23 cellular contexts compared by ENCODE assay signal in genomic region chr4:183903021-183903760, GRCh38. TPM values are rescaled to one million over a fixed set of nuclear protein-coding genes. Genes with fewer than 3 reads are reported as not detected.
"Had no signal": no experiment of that assay in that cellular context is flagged by ENCODE, and none has a peak within 500 bp of the region (broad histone marks: within the 10 kb centered on the region; RNA-seq: fewer than 3 reads in every experiment).

No MANE protein-coding gene starts in this region.

- ATAC-seq: activated CD4-positive, alpha-beta T cell treated with anti-CD3 and anti-CD28 coated beads for 36 hours; activated T-cell treated with anti-CD3 and anti-CD28 coated beads, Interleukin-2, amount 50 U/mL, for 72 hours; body of pancreas; effector memory CD8-positive, alpha-beta T cell; foreskin keratinocyte; left colon; natural killer cell; sciatic nerve; stimulated activated effector memory CD8-positive, alpha-beta T cell treated with anti-CD3 and anti-CD28 coated beads, Interleukin-12 subunit alpha, Interleukin-12 subunit beta, amount 100 ng/mL, for 72 hours; stimulated activated naive CD8-positive, alpha-beta T cell treated with anti-CD3 and anti-CD28 coated beads, Interleukin-15, amount 100 ng/mL, for 72 hours had no signal

- DNase-seq: activated CD4-positive, alpha-beta T cell treated with anti-CD3 and anti-CD28 coated beads for 36 hours; activated CD4-positive, alpha-beta T cell treated with anti-CD3 and anti-CD28 coated beads, Interleukin-2, amount 50 U/mL, for 4 hours; activated CD4-positive, CD25-positive, alpha-beta regulatory T cell; activated naive CD4-positive, alpha-beta T cell treated with Interleukin-2 at 50 U/mL for 16 hours; activated T-cell treated with anti-CD3 and anti-CD28 coated beads for 4 hours; activated T-cell treated with anti-CD3 and anti-CD28 coated beads, Interleukin-2, amount 50 U/mL, for 72 hours; aorta; body of pancreas; effector memory CD8-positive, alpha-beta T cell; foreskin keratinocyte; glutamatergic neuron; kidney; left colon; mesenchymal stem cell; natural killer cell; stimulated activated CD4-positive, alpha-beta T cell treated with anti-CD3 and anti-CD28 coated beads, Interleukin-12 subunit alpha, Interleukin-12 subunit beta, amount 100 ng/mL, for 4 hours; stimulated activated CD4-positive, alpha-beta T cell treated with anti-CD3 and anti-CD28 coated beads, Interleukin-4, amount 100 ng/mL, for 24 hours; stimulated activated naive CD8-positive, alpha-beta T cell treated with anti-CD3 and anti-CD28 coated beads, Interleukin-15, amount 100 ng/mL, for 72 hours; T-helper 1 cell; thyroid gland; upper lobe of left lung had no signal

RNA-seq across cellular contexts. Expression of gene STOX2, which starts 1.9 kb away (rescaled TPM):
- total RNA-seq: activated CD4-positive, alpha-beta T cell treated with anti-CD3 and anti-CD28 coated beads for 36 hours had no signal
